In genomic region chr9:96418920-96419690, GRCh38 we compare ENCODE assay signal across 8 cellular contexts. TPM values are rescaled to one million over a fixed set of nuclear protein-coding genes. Genes with fewer than 3 reads are reported as not detected.
DNase-seq lines count a peak whose midpoint lies in the region; ATAC-seq lines count a peak whose summit lies in the region.

No MANE protein-coding gene starts in this region.

- H3K4me3 ChIP-seq in mesenchymal stem cell (ENCODE audit: insufficient read depth in 1 of 2, low read depth in 1 of 2, low read length in 2 of 2): peak overlapping the region; percentile 72 to 83

- H3K36me3 ChIP-seq in mesenchymal stem cell (ENCODE audit: control insufficient read depth in 1 of 2, insufficient read depth in 2 of 2, low read depth in 1 of 2, low read length in 2 of 2): no peaks in the 10 kb centered on the region

- peak overlapping the region; percentile 95 for H3K9ac ChIP-seq in mesenchymal stem cell (ENCODE audit: low read length)

- H3K79me1 ChIP-seq in mesenchymal stem cell (replicated peaks; ENCODE audit: low read length, poor library complexity, severe bottlenecking): no peaks in the 10 kb centered on the region

- peak overlapping the region; percentile 99 for H2BK5ac ChIP-seq in mesenchymal stem cell (ENCODE audit: low read depth, low read length, poor library complexity, severe bottlenecking)

- no peaks in the 10 kb centered on the region for H3K27me3 Mint-ChIP-seq in effector memory CD8-positive, alpha-beta T cell

- peak overlapping the region; percentile 58 to 66 for H3K4ac ChIP-seq in mesenchymal stem cell (ENCODE audit: low read depth in 1 of 2, low read length in 2 of 2)

- H3K18ac ChIP-seq in mesenchymal stem cell (ENCODE audit: low read depth in 1 of 2, low read length in 2 of 2): peak overlapping the region; percentile 77 to 93

- H3K9me3 ChIP-seq in mesenchymal stem cell (ENCODE audit: control insufficient read depth, low read length): no peaks in the 10 kb centered on the region

- peak overlapping the region; percentile 74 for H3K4me2 ChIP-seq in mesenchymal stem cell (ENCODE audit: low read length, poor library complexity, severe bottlenecking)

- peaks cover 20 to 33% of the 10 kb centered on the region in 2 donors for H3K4me1 Mint-ChIP-seq in effector memory CD8-positive, alpha-beta T cell (ENCODE audit: low read depth in 2 of 2)

- H2BK15ac ChIP-seq in mesenchymal stem cell (ENCODE audit: low read depth, poor library complexity, severe bottlenecking): no peak overlapping the region

- peaks cover 19% of the 10 kb centered on the region for H3K36me3 Mint-ChIP-seq in effector memory CD8-positive, alpha-beta T cell (ENCODE audit: insufficient read depth)

- H3K27ac Mint-ChIP-seq in effector memory CD8-positive, alpha-beta T cell: peak overlapping the region; percentile 64 to 95

- no peaks in the 10 kb centered on the region for H3K9me3 Mint-ChIP-seq in effector memory CD8-positive, alpha-beta T cell

- H2AK5ac ChIP-seq in mesenchymal stem cell (ENCODE audit: low read length, severe bottlenecking): peak overlapping the region; percentile 88

- peak overlapping the region; percentile 59 to 85 for H3K23ac ChIP-seq in mesenchymal stem cell (ENCODE audit: low read length in 2 of 2)

- peak overlapping the region; percentile 84 to 92 for H3K4me3 Mint-ChIP-seq in effector memory CD8-positive, alpha-beta T cell

- H3K27ac ChIP-seq in mesenchymal stem cell (ENCODE audit: low read length, poor library complexity, severe bottlenecking): peak overlapping the region; percentile 98

- H2BK12ac ChIP-seq in mesenchymal stem cell (ENCODE audit: low read length in 2 of 2): peak overlapping the region in 1 of 2 experiments; percentile 49

- peak overlapping the region; percentile 27 for H4K8ac ChIP-seq in mesenchymal stem cell (ENCODE audit: low read length)

- WGBS in mesenchymal stem cell: under 1% methylated on average over 53 of the region's 58 CpGs

- peaks cover 12% of the 10 kb centered on the region for H3K4me1 ChIP-seq in mesenchymal stem cell (ENCODE audit: control insufficient read depth, insufficient read depth, low read depth, low read length)

- no peak overlapping the region for H4K91ac ChIP-seq in mesenchymal stem cell (ENCODE audit: low read length)

- peak; percentile 83 for DNase-seq in COLO668 (lab: John Stamatoyannopoulos, UW; ENCODE audit: unreplicated experiment)
- DNase-seq in NCI-H526 (lab: John Stamatoyannopoulos, UW): peak; percentile 77 to 86
- peak; percentile 37 for DNase-seq in activated CD4-positive, alpha-beta T cell treated with anti-CD3 and anti-CD28 coated beads, Interleukin-2, amount 50 U/mL, for 1 hour
- DNase-seq in effector memory CD8-positive, alpha-beta T cell: peak; percentile 25 to 59 (median 39)
- no peak for DNase-seq in mesenchymal stem cell
- DNase-seq in stimulated activated CD8-positive, alpha-beta memory T cell treated with anti-CD3 and anti-CD28 coated beads, Interleukin-4, amount 100 ng/mL, for 24 hours (ENCODE audit: low read depth): peak; percentile 43

- H3K14ac ChIP-seq in mesenchymal stem cell (ENCODE audit: low read length in 2 of 2): peak overlapping the region in 1 of 2 experiments; percentile 88

- peak overlapping the region; percentile 55 for H2BK120ac ChIP-seq in mesenchymal stem cell (ENCODE audit: low read depth, low read length)

- ATAC-seq in GM19438 (IDR thresholded peaks at IDR 0.05; ENCODE audit: low read depth, unreplicated experiment) (peak; percentile 38), HG03521 (IDR thresholded peaks at IDR 0.05; ENCODE audit: unreplicated experiment) (peak; percentile 28)
- peak; percentile 24 for ATAC-seq in effector memory CD8-positive, alpha-beta T cell (replicated peaks)

- H2AFZ ChIP-seq in mesenchymal stem cell (ENCODE audit: low read depth, low read length): peak overlapping the region; percentile 99

- H3K27me3 ChIP-seq in mesenchymal stem cell (ENCODE audit: control insufficient read depth in 1 of 2, insufficient read depth in 1 of 2, low read length in 2 of 2): no peaks in the 10 kb centered on the region

RNA-seq across cellular contexts. Expression of gene ZNF367, which starts 0.9 kb away (rescaled TPM):
- 0.66 TPM for polyA plus RNA-seq in mesenchymal stem cell (2013, experiment 1 of 2)
- 0.62 TPM for polyA plus RNA-seq in mesenchymal stem cell (2013, experiment 2 of 2)

RNA-seq across cellular contexts. Expression of gene HABP4, which starts 30.9 kb away (rescaled TPM):
- 19.7 TPM for polyA plus RNA-seq in mesenchymal stem cell (2013, experiment 1 of 2)
- polyA plus RNA-seq in mesenchymal stem cell (2013, experiment 2 of 2): 18.7 TPM

RNA-seq across cellular contexts. Expression of gene SLC35D2, which starts 35.6 kb away (rescaled TPM):
- polyA plus RNA-seq in mesenchymal stem cell (2013, experiment 1 of 2): 36.4 TPM
- polyA plus RNA-seq in mesenchymal stem cell (2013, experiment 2 of 2): 37.6 TPM
